Comparison of ENCODE assay signal across 16 cellular contexts in the genomic region with DNA sequence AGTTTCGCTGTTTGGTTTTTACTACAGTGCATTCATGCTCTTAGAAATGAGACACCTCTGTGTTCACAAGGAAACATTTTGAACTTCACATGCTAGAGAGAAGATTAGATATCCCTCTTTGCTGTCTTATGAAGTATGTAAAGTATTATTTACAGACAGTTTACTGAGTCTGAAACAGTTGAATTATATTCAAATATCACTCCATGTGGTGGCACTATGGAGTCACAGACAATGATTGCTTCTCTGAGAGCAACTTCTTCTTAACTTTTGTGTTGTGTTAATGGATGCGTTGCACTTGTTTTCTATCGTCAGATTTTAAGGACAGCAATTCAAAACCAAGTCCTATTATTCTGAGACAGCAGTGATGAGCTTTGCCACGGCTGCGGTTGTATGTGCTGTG.
DNase-seq lines count a peak whose midpoint lies in the region; TF ChIP-seq lines count a peak whose summit lies in the region.
"Had no signal": no experiment of that assay in that cellular context is flagged by ENCODE, and none has a peak within 500 bp of the region (broad histone marks: within the 10 kb centered on the region; RNA-seq: fewer than 3 reads in every experiment).

No MANE protein-coding gene starts in this region.

- H3K4me3 ChIP-seq in coronary artery: no peak overlapping the region
- H3K4me3 ChIP-seq: colonic mucosa, stomach had no signal

- H3K36me3 Mint-ChIP-seq in nephron (ENCODE audit: low read depth): no peaks in the 10 kb centered on the region

- no peaks in the 10 kb centered on the region for H3K9me3 Mint-ChIP-seq in nephron

- no peaks in the 10 kb centered on the region for H3K4me1 Mint-ChIP-seq in nephron
- H3K4me1 Mint-ChIP-seq: T-helper 17 cell had no signal

- H3K27ac Mint-ChIP-seq in nephron: no peak overlapping the region
- H3K27ac Mint-ChIP-seq: T-helper 17 cell had no signal

- H3K27ac ChIP-seq in coronary artery: no peak overlapping the region
- H3K27ac ChIP-seq: colonic mucosa, stomach had no signal

- no peak overlapping the region for H3K4me3 Mint-ChIP-seq in nephron
- H3K4me3 Mint-ChIP-seq: T-helper 17 cell had no signal

- TF ChIP-seq CTCF in nephron (IDR thresholded peaks at IDR 0.05; ENCODE audit: unreplicated experiment in 3 of 3) (peak; percentile 43 to 58 (median 51)), coronary artery (IDR thresholded peaks at IDR 0.05) (no peak)

- H3K27me3 Mint-ChIP-seq in nephron (ENCODE audit: low read depth): peaks cover 27% of the 10 kb centered on the region

- DNase-seq in DMS153 treated with DMSO at 0.1 percent for 48 hours (lab: John Stamatoyannopoulos, UW; ENCODE audit: unreplicated experiment): peak; percentile 18
- DNase-seq in DMS153 (lab: John Stamatoyannopoulos, UW): no peak
- peak; percentile 27 for DNase-seq in NCI-H1105 treated with DMSO at 0.1 percent for 48 hours (lab: John Stamatoyannopoulos, UW)
- peak; percentile 24 for DNase-seq in astrocyte of the hippocampus (ENCODE audit: low read depth, low spot score)
- no peak for DNase-seq in middle frontal gyrus (ENCODE audit: extremely low spot score, low spot score)
- DNase-seq in HPDE6-E6E7 (ENCODE audit: extremely low spot score): no peak
- DNase-seq in coronary artery (ENCODE audit: low spot score): no peak
- DNase-seq: 8988T; activated naive CD4-positive, alpha-beta T cell treated with anti-CD3 and anti-CD28 coated beads, Interleukin-2, amount 50 U/mL, for 16 hours; colonic mucosa; foreskin fibroblast; left cardiac atrium; NCI-H524 treated with DMSO at 0.1 percent for 48 hours; stomach; T-helper 17 cell had no signal

Comparison
In these comparisons a context has a peak if more than half of its experiments do, and no peak if none do; other contexts are left out.
1. DNase-seq: peak in DMS153 treated with DMSO at 0.1 percent for 48 hours (single experiment), NCI-H1105 treated with DMSO at 0.1 percent for 48 hours (single experiment) and astrocyte of the hippocampus (single experiment); none in DMS153 (single experiment), middle frontal gyrus (single experiment), HPDE6-E6E7 (single experiment) and coronary artery (single experiment).